ENCODE assay signal across 3 cellular contexts in genomic region chr2:169027240-169027639, GRCh38.
TF ChIP-seq lines count a peak whose summit lies in the region.

No MANE protein-coding gene starts in this region.

TF ChIP-seq in liver, 16 proteins besides CTCF, POLR2A, EP300 and RAD21:
- TF ChIP-seq JUND (IDR thresholded peaks at IDR 0.05) = no peak
- TF ChIP-seq, protein P1, sequence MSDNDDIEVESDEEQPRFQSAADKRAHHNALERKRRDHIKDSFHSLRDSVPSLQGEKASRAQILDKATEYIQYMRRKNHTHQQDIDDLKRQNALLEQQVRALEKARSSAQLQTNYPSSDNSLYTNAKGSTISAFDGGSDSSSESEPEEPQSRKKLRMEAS (IDR thresholded peaks at IDR 0.05) = no peak
- TF ChIP-seq YY1 (IDR thresholded peaks at IDR 0.05) = no peak
- TF ChIP-seq, protein P2, sequence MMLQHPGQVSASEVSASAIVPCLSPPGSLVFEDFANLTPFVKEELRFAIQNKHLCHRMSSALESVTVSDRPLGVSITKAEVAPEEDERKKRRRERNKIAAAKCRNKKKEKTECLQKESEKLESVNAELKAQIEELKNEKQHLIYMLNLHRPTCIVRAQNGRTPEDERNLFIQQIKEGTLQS (IDR thresholded peaks at IDR 0.05) = no peak
- TF ChIP-seq FOXA1 (IDR thresholded peaks at IDR 0.05) = no peak
- TF ChIP-seq, protein P3, sequence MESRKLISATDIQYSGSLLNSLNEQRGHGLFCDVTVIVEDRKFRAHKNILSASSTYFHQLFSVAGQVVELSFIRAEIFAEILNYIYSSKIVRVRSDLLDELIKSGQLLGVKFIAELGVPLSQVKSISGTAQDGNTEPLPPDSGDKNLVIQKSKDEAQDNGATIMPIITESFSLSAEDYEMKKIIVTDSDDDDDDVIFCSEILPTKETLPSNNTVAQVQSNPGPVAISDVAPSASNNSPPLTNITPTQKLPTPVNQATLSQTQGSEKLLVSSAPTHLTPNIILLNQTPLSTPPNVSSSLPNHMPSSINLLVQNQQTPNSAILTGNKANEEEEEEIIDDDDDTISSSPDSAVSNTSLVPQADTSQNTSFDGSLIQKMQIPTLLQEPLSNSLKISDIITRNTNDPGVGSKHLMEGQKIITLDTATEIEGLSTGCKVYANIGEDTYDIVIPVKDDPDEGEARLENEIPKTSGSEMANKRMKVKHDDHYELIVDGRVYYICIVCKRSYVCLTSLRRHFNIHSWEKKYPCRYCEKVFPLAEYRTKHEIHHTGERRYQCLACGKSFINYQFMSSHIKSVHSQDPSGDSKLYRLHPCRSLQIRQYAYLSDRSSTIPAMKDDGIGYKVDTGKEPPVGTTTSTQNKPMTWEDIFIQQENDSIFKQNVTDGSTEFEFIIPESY (IDR thresholded peaks at IDR 0.05) = no peak
- TF ChIP-seq GABPA (IDR thresholded peaks at IDR 0.05 in 1 of 2, conservative IDR thresholded peaks at IDR 0.05 in 1 of 2) = no peak
- no peak for TF ChIP-seq TAF1 (conservative IDR thresholded peaks at IDR 0.05)
- no peak for TF ChIP-seq HNF4A (conservative IDR thresholded peaks at IDR 0.05)
- no peak for TF ChIP-seq RXRA (IDR thresholded peaks at IDR 0.05)
- no peak for TF ChIP-seq REST (IDR thresholded peaks at IDR 0.05)
- TF ChIP-seq SP1 (IDR thresholded peaks at IDR 0.05) = no peak
- no peak for TF ChIP-seq NR2F2 (IDR thresholded peaks at IDR 0.05)
- TF ChIP-seq HNF4G (IDR thresholded peaks at IDR 0.05) = no peak
- no peak for TF ChIP-seq FOXA2 (IDR thresholded peaks at IDR 0.05)
- no peak for TF ChIP-seq EGR1 (IDR thresholded peaks at IDR 0.05; ENCODE audit: low read depth in 2 of 2)

TF ChIP-seq in HepG2, 621 proteins besides CTCF, POLR2A, EP300 and RAD21:
- no peak for TF ChIP-seq PCBP1 (IDR thresholded peaks at IDR 0.05; ENCODE audit: borderline replicate concordance, low read depth, low read length)
- no peak for TF ChIP-seq NBN (conservative IDR thresholded peaks at IDR 0.05)
- no peak for TF ChIP-seq ZNF761 (CRISPR knock-in tag; conservative IDR thresholded peaks at IDR 0.05)
- TF ChIP-seq FOXA3 (CRISPR knock-in tag; IDR thresholded peaks at IDR 0.05) = no peak

TF ChIP-seq in K562, 482 proteins besides CTCF, POLR2A, EP300 and RAD21:
- peak; percentile 37; the same call in 1 of the 2 replicates for TF ChIP-seq NCOR1 (IDR thresholded peaks at IDR 0.05)
- TF ChIP-seq CCNT2 (IDR thresholded peaks at IDR 0.05; ENCODE audit: borderline replicate concordance, extremely low read depth, insufficient read length, low read depth, low read length) = peak; percentile 21
- TF ChIP-seq ARID1B (IDR thresholded peaks at IDR 0.05) = peak; percentile 51
- TF ChIP-seq TEAD4 (IDR thresholded peaks at IDR 0.05; ENCODE audit: low read length) = peak; percentile 68; the same call in 1 of the 2 replicates
- TF ChIP-seq TEAD4 (CRISPR knock-in tag; IDR thresholded peaks at IDR 0.05; ENCODE audit: borderline replicate concordance) = no peak
- TF ChIP-seq IRF9 (tag; IDR thresholded peaks at IDR 0.05) = no peak
- TF ChIP-seq CBFA2T3 (IDR thresholded peaks at IDR 0.05) = peak; percentile 69
- TF ChIP-seq SMARCB1 (IDR thresholded peaks at IDR 0.05; ENCODE audit: insufficient read length, low read depth) = no peak
- TF ChIP-seq HDAC6 (IDR thresholded peaks at IDR 0.05; ENCODE audit: low read depth, low read length) = no peak
- TF ChIP-seq, protein P4, sequence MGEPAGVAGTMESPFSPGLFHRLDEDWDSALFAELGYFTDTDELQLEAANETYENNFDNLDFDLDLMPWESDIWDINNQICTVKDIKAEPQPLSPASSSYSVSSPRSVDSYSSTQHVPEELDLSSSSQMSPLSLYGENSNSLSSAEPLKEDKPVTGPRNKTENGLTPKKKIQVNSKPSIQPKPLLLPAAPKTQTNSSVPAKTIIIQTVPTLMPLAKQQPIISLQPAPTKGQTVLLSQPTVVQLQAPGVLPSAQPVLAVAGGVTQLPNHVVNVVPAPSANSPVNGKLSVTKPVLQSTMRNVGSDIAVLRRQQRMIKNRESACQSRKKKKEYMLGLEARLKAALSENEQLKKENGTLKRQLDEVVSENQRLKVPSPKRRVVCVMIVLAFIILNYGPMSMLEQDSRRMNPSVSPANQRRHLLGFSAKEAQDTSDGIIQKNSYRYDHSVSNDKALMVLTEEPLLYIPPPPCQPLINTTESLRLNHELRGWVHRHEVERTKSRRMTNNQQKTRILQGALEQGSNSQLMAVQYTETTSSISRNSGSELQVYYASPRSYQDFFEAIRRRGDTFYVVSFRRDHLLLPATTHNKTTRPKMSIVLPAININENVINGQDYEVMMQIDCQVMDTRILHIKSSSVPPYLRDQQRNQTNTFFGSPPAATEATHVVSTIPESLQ (CRISPR knock-in tag; IDR thresholded peaks at IDR 0.05) = no peak
- TF ChIP-seq ZNF436 (CRISPR knock-in tag; IDR thresholded peaks at IDR 0.05) = no peak
- peak; percentile 41; the same call in 1 of the 2 replicates for TF ChIP-seq CBFA2T2 (conservative IDR thresholded peaks at IDR 0.05)
- TF ChIP-seq SOX6 (IDR thresholded peaks at IDR 0.05) = peak; percentile 29; the same call in 1 of the 2 replicates
- no peak for TF ChIP-seq SMARCA5 (IDR thresholded peaks at IDR 0.05)
- peak; percentile 66; the same call in 1 of the 2 replicates for TF ChIP-seq ZKSCAN8 (CRISPR knock-in tag; IDR thresholded peaks at IDR 0.05)
- TF ChIP-seq ZNF644 (tag; IDR thresholded peaks at IDR 0.05; ENCODE audit: low read depth) = no peak
- TF ChIP-seq ATF7 (IDR thresholded peaks at IDR 0.05) = no peak
- peak; percentile 30; the same call in 1 of the 2 replicates for TF ChIP-seq TAL1 (IDR thresholded peaks at IDR 0.05)
- TF ChIP-seq DPF2 (IDR thresholded peaks at IDR 0.05) = peak; percentile 32; the same call in 1 of the 2 replicates
